ENCODE assay signal across 8 cellular contexts in genomic region chr5:6632324-6632930, GRCh38. TPM values are rescaled to one million over a fixed set of nuclear protein-coding genes. Genes with fewer than 3 reads are reported as not detected.
DNase-seq lines count a peak whose midpoint lies in the region; ATAC-seq and TF ChIP-seq lines count a peak whose summit lies in the region.

No MANE protein-coding gene starts in this region.

- H3K27me3 Mint-ChIP-seq in Calu3 (ENCODE audit: unreplicated experiment) (no peaks in the 10 kb centered on the region), T-helper 17 cell (no peaks in the 10 kb centered on the region), osteocyte (ENCODE audit: unreplicated experiment) (no peaks in the 10 kb centered on the region)

- CTCF ChIA-PET in Calu3 (lab: Charles Lee) = interaction anchor here (0.6 to 1.5 kb wide), 5 partner anchors 20 to 622 kb away, joined by 3 to 7 read pairs (median 3); partner anchors contain the start of gene TENT4A

- peak overlapping the region; percentile 89 for H3K4me3 ChIP-seq in fibroblast of villous mesenchyme (ENCODE audit: low read depth, low read length)

- TF ChIP-seq CTCF in Calu3 (IDR thresholded peaks at IDR 0.05; ENCODE audit: unreplicated experiment) = no peak
- TF ChIP-seq CTCF in fibroblast of villous mesenchyme (IDR thresholded peaks at IDR 0.05; ENCODE audit: insufficient read depth, low read depth, low read length) = no peak
- TF ChIP-seq CTCF in osteocyte (IDR thresholded peaks at IDR 0.05) = peak; percentile 20

- intact Hi-C loops in Calu3 (cut with micrococcal nuclease; ENCODE audit: unreplicated experiment) = loop anchor here (2.0 kb wide), 2 partner anchors 80 to 112 kb away; partner anchors contain the start of gene TENT4A

- H3K4me3 Mint-ChIP-seq in Calu3 (ENCODE audit: low read depth, unreplicated experiment) = peak overlapping the region; percentile 88
- H3K4me3 Mint-ChIP-seq in T-helper 17 cell = peak overlapping the region; percentile 98
- H3K4me3 Mint-ChIP-seq in osteocyte (ENCODE audit: unreplicated experiment) = peak overlapping the region; percentile 96

- H3K27ac Mint-ChIP-seq in Calu3 (ENCODE audit: unreplicated experiment) (peak overlapping the region; percentile 99), T-helper 17 cell (peak overlapping the region; percentile 93), osteocyte (ENCODE audit: unreplicated experiment) (peak overlapping the region; percentile 99)

- H3K4me1 Mint-ChIP-seq in Calu3 (ENCODE audit: low read depth, unreplicated experiment) = peaks cover 28% of the 10 kb centered on the region
- H3K4me1 Mint-ChIP-seq in T-helper 17 cell = peaks cover 31% of the 10 kb centered on the region
- H3K4me1 Mint-ChIP-seq in osteocyte (ENCODE audit: unreplicated experiment) = peaks cover 25% of the 10 kb centered on the region

- H3K36me3 Mint-ChIP-seq in Calu3 (ENCODE audit: insufficient read depth, unreplicated experiment) (peaks cover 59% of the 10 kb centered on the region), T-helper 17 cell (ENCODE audit: low read depth) (peaks cover 6% of the 10 kb centered on the region), osteocyte (ENCODE audit: unreplicated experiment) (peaks cover 11% of the 10 kb centered on the region)

- no peak for DNase-seq in Calu3
- no peak for DNase-seq in T-helper 17 cell
- peak; percentile 30 for DNase-seq in fibroblast of villous mesenchyme (ENCODE audit: low read depth)
- DNase-seq in osteocyte (ENCODE audit: extremely low spot score, unreplicated experiment) = no peak
- no peak for DNase-seq in islet precursor cell
- DNase-seq in middle frontal gyrus (ENCODE audit: extremely low spot score, low spot score) = no peak

- ATAC-seq in GM19455 (IDR thresholded peaks at IDR 0.05; ENCODE audit: unreplicated experiment) = peak; percentile 11
- peak; percentile 13 for ATAC-seq in HG03520 (IDR thresholded peaks at IDR 0.05; ENCODE audit: unreplicated experiment)
- ATAC-seq in T-helper 17 cell = no peak

- H3K9me3 ChIP-seq in T-helper 17 cell (ENCODE audit: control insufficient read depth, low read length, poor library complexity, severe bottlenecking) = no peaks in the 10 kb centered on the region

- BruUV-seq in Calu3 (replicated peaks; lab: Mats Ljungman, UMichigan) = no TSS peak

- H3K9me3 Mint-ChIP-seq in Calu3 (ENCODE audit: low read depth, unreplicated experiment) (no peaks in the 10 kb centered on the region), osteocyte (ENCODE audit: unreplicated experiment) (no peaks in the 10 kb centered on the region)

RNA-seq across cellular contexts. Expression of gene NSUN2, which starts 0.4 kb away (rescaled TPM):
- total RNA-seq in Calu3 (2022) (90.7 and 91.2 TPM in 2 replicates), T-helper 17 cell (10 to 100 TPM; 49.1 to 60.1 TPM), fibroblast of villous mesenchyme (39.9 and 46.2 TPM in 2 replicates), osteocyte (48.7 and 50.1 TPM in 2 replicates)

RNA-seq across cellular contexts. Expression of gene SRD5A1, which starts 0.8 kb away (rescaled TPM):
- total RNA-seq in Calu3 (2022) (15.6 and 15.9 TPM in 2 replicates), T-helper 17 cell (1 to 10 TPM; 3.7 to 4.4 TPM), fibroblast of villous mesenchyme (7.1 and 7.3 TPM in 2 replicates), osteocyte (25.0 and 28.5 TPM in 2 replicates)
